ENCODE assay signal across 20 cellular contexts in the genomic region with DNA sequence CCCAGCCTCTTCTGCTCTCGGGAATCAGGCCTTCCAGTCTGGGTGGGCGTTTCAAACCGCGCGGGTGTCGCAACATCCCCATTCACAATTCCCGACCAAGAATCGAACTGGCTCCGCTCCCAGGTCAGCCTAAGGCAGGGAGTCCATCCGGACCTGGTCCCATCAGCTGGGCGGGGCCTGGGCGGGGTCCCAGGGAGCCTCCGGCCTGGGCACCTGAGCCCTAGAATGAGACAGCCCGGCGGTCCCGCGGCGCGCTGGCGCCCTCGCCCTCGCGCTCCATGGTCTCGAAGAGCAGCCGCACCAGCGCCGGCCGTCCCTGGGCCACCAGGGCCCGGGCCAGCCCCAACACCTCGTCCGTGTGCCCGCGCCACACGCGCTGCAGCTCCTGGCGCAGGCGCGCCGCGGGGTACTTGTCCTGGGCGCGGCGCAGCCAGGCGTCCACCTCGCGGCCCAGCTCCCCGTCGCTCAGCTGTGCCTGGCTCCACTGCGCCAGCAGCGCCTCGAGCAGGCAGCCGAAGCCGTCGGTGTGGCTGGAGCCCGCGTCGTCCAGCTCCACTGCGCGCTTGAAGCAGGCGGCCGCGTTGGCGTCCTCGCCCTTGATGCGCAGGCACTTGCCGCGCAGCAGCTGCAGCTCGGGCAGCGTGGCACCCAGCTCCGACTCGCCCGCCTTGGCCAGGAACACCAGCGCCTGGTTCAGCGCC. TPM values are rescaled to one million over a fixed set of nuclear protein-coding genes. Genes with fewer than 3 reads are reported as not detected.
DNase-seq lines count a peak whose midpoint lies in the region; ATAC-seq and TF ChIP-seq lines count a peak whose summit lies in the region.
"Had no signal": no experiment of that assay in that cellular context is flagged by ENCODE, and none has a peak within 500 bp of the region (broad histone marks: within the 10 kb centered on the region; RNA-seq: fewer than 3 reads in every experiment).

No MANE protein-coding gene starts in this region.

- H3K27me3 ChIP-seq in right atrium auricular region: no peaks in the 10 kb centered on the region
- peaks cover 8% of the 10 kb centered on the region for H3K27me3 ChIP-seq in SJCRH30
- H3K27me3 ChIP-seq: ascending aorta had no signal

- H3K4me3 Mint-ChIP-seq in nephron progenitor cell: no peak overlapping the region
- no peak overlapping the region for H3K4me3 Mint-ChIP-seq in activated T-helper 1 cell treated with anti-CD3 and anti-CD28 coated beads, Interleukin-12 subunit alpha, Interleukin-12 subunit beta, Interleukin-2, Interleukin-4 antibody, amounts not matched to agents 30 ng/mL and 10 ng/mL and 1 ng/mL, durations not matched to agents 14 hours and 24 hours and 36 hours
- H3K4me3 Mint-ChIP-seq: activated CD8-positive, alpha-beta T cell treated with anti-CD3 and anti-CD28 coated beads, Interleukin-2, amount 10 ng/mL, durations not matched to agents 7 days and 5 days; CD4-positive, CD25-positive, alpha-beta regulatory T cell; dendritic cell treated with granulocyte-macrophage colony-stimulating factor and Interleukin-4, amounts not matched to agents 40 ng/mL and 50 ng/mL, for 4 days had no signal

- H3K27ac ChIP-seq in right atrium auricular region: no peak overlapping the region
- no peak overlapping the region for H3K27ac ChIP-seq in SJCRH30
- H3K27ac ChIP-seq: ascending aorta had no signal

- DNase-seq in Right ventricle myocardium superior (no peak), right atrium auricular region (ENCODE audit: low spot score) (no peak), left ventricle myocardium superior (peak; percentile 35), nephron progenitor cell (peak; percentile 50), SJCRH30 (no peak), NOMO-1 treated with DMSO at 0.1 percent for 48 hours (lab: John Stamatoyannopoulos, UW; ENCODE audit: unreplicated experiment) (no peak), SHP77 (lab: John Stamatoyannopoulos, UW) (no peak)
- no peak for DNase-seq in activated T-helper 1 cell treated with anti-CD3 and anti-CD28 coated beads, Interleukin-12 subunit alpha, Interleukin-12 subunit beta, Interleukin-2, Interleukin-4 antibody, amounts not matched to agents 30 ng/mL and 10 ng/mL and 1 ng/mL, durations not matched to agents 14 hours and 24 hours and 36 hours (ENCODE audit: low spot score)
- DNase-seq: activated CD8-positive, alpha-beta T cell treated with anti-CD3 and anti-CD28 coated beads, Interleukin-2, amount 10 ng/mL, durations not matched to agents 7 days and 5 days; CD4-positive, CD25-positive, alpha-beta regulatory T cell; DND-41; hypothalamus; NCI-H1105; NCI-H226 had no signal

- peak; percentile 75 for ATAC-seq in Right ventricle myocardium superior (ENCODE audit: poor library complexity)
- ATAC-seq in left ventricle myocardium superior: peak; percentile 53
- ATAC-seq: activated CD8-positive, alpha-beta T cell treated with anti-CD3 and anti-CD28 coated beads, Interleukin-2, amount 10 ng/mL, durations not matched to agents 7 days and 5 days; SK-N-SH treated with all-trans-retinoic acid at 6 μM for 48 hours had no signal

- peaks cover 54% of the 10 kb centered on the region for H3K27me3 Mint-ChIP-seq in nephron progenitor cell (ENCODE audit: low read depth, poor library complexity)
- no peaks in the 10 kb centered on the region for H3K27me3 Mint-ChIP-seq in activated T-helper 1 cell treated with anti-CD3 and anti-CD28 coated beads, Interleukin-12 subunit alpha, Interleukin-12 subunit beta, Interleukin-2, Interleukin-4 antibody, amounts not matched to agents 30 ng/mL and 10 ng/mL and 1 ng/mL, durations not matched to agents 14 hours and 24 hours and 36 hours (ENCODE audit: insufficient read depth)
- H3K27me3 Mint-ChIP-seq: CD4-positive, CD25-positive, alpha-beta regulatory T cell; dendritic cell treated with granulocyte-macrophage colony-stimulating factor and Interleukin-4, amounts not matched to agents 40 ng/mL and 50 ng/mL, for 4 days had no signal

- H3K4me1 Mint-ChIP-seq in nephron progenitor cell: peaks cover 55% of the 10 kb centered on the region
- H3K4me1 Mint-ChIP-seq in activated T-helper 1 cell treated with anti-CD3 and anti-CD28 coated beads, Interleukin-12 subunit alpha, Interleukin-12 subunit beta, Interleukin-2, Interleukin-4 antibody, amounts not matched to agents 30 ng/mL and 10 ng/mL and 1 ng/mL, durations not matched to agents 14 hours and 24 hours and 36 hours (ENCODE audit: low read depth): no peaks in the 10 kb centered on the region
- H3K4me1 Mint-ChIP-seq: CD4-positive, CD25-positive, alpha-beta regulatory T cell had no signal

- H3K36me3 Mint-ChIP-seq in nephron progenitor cell (ENCODE audit: low read depth): no peaks in the 10 kb centered on the region
- H3K36me3 Mint-ChIP-seq in activated T-helper 1 cell treated with anti-CD3 and anti-CD28 coated beads, Interleukin-12 subunit alpha, Interleukin-12 subunit beta, Interleukin-2, Interleukin-4 antibody, amounts not matched to agents 30 ng/mL and 10 ng/mL and 1 ng/mL, durations not matched to agents 14 hours and 24 hours and 36 hours (ENCODE audit: low read depth): no peaks in the 10 kb centered on the region

- H3K36me3 ChIP-seq in right atrium auricular region (no peaks in the 10 kb centered on the region), SJCRH30 (no peaks in the 10 kb centered on the region)
- H3K36me3 ChIP-seq: ascending aorta had no signal

- H3K4me1 ChIP-seq in right atrium auricular region: peaks cover 0 to 8% of the 10 kb centered on the region in 2 donors
- no peaks in the 10 kb centered on the region for H3K4me1 ChIP-seq in SJCRH30
- H3K4me1 ChIP-seq: ascending aorta had no signal

- H3K27ac Mint-ChIP-seq in nephron progenitor cell: no peak overlapping the region
- H3K27ac Mint-ChIP-seq in activated T-helper 1 cell treated with anti-CD3 and anti-CD28 coated beads, Interleukin-12 subunit alpha, Interleukin-12 subunit beta, Interleukin-2, Interleukin-4 antibody, amounts not matched to agents 30 ng/mL and 10 ng/mL and 1 ng/mL, durations not matched to agents 14 hours and 24 hours and 36 hours: no peak overlapping the region
- H3K27ac Mint-ChIP-seq: activated CD8-positive, alpha-beta T cell treated with anti-CD3 and anti-CD28 coated beads, Interleukin-2, amount 10 ng/mL, durations not matched to agents 7 days and 5 days; activated T-helper 2 cell treated with anti-CD3 and anti-CD28 coated beads, Interferon-gamma antibody, Interleukin-2, Interleukin-4, amounts not matched to agents 10 μg/mL and 5 μg/mL and 100 μg/mL, durations not matched to agents 14 hours and 24 hours and 36 hours; CD4-positive, CD25-positive, alpha-beta regulatory T cell; dendritic cell treated with granulocyte-macrophage colony-stimulating factor and Interleukin-4, amounts not matched to agents 40 ng/mL and 50 ng/mL, for 4 days had no signal

- H3K9me3 Mint-ChIP-seq in nephron progenitor cell: no peaks in the 10 kb centered on the region
- H3K9me3 Mint-ChIP-seq in activated T-helper 1 cell treated with anti-CD3 and anti-CD28 coated beads, Interleukin-12 subunit alpha, Interleukin-12 subunit beta, Interleukin-2, Interleukin-4 antibody, amounts not matched to agents 30 ng/mL and 10 ng/mL and 1 ng/mL, durations not matched to agents 14 hours and 24 hours and 36 hours: no peaks in the 10 kb centered on the region
- H3K9me3 Mint-ChIP-seq: activated T-helper 2 cell treated with anti-CD3 and anti-CD28 coated beads, Interferon-gamma antibody, Interleukin-2, Interleukin-4, amounts not matched to agents 10 μg/mL and 5 μg/mL and 100 μg/mL, durations not matched to agents 14 hours and 24 hours and 36 hours; CD4-positive, CD25-positive, alpha-beta regulatory T cell; dendritic cell treated with granulocyte-macrophage colony-stimulating factor and Interleukin-4, amounts not matched to agents 40 ng/mL and 50 ng/mL, for 4 days had no signal

- TF ChIP-seq CTCF in right atrium auricular region (IDR thresholded peaks at IDR 0.05) (no peak), nephron progenitor cell (IDR thresholded peaks at IDR 0.05) (no peak)

- H3K4me3 ChIP-seq in right atrium auricular region (peak overlapping the region in 1 of 2 donors; percentile 17), SJCRH30 (no peak overlapping the region)
- H3K4me3 ChIP-seq: ascending aorta had no signal

- intact Hi-C loops in Right ventricle myocardium superior (cut with DNase I): no loop called here
- intact Hi-C loops in left ventricle myocardium superior (cut with micrococcal nuclease): no loop called here
- intact Hi-C loops in activated T-helper 1 cell treated with anti-CD3 and anti-CD28 coated beads, Interleukin-12 subunit alpha, Interleukin-12 subunit beta, Interleukin-2, Interleukin-4 antibody, amounts not matched to agents 30 ng/mL and 10 ng/mL and 1 ng/mL, durations not matched to agents 14 hours and 24 hours and 36 hours (cut with micrococcal nuclease): no loop called here

- H3K9me3 ChIP-seq in right atrium auricular region (no peaks in the 10 kb centered on the region), SJCRH30 (replicated peaks) (no peaks in the 10 kb centered on the region; the same call in 1 of the 2 replicates)
- H3K9me3 ChIP-seq: ascending aorta had no signal

RNA-seq across cellular contexts. Expression of a gene that starts 16.9 kb away (rescaled TPM):
- total RNA-seq in Right ventricle myocardium superior: 4.0 TPM
- 1 to 10 TPM; 3.9 to 4.0 TPM for total RNA-seq in right atrium auricular region
- total RNA-seq in left ventricle myocardium superior: 4.0 TPM
- 9.8 and 11.8 TPM in 2 replicates for total RNA-seq in SJCRH30 (2014; rRNA removed; shearing (Covaris generic))
- total RNA-seq in activated T-helper 1 cell treated with anti-CD3 and anti-CD28 coated beads, Interleukin-12 subunit alpha, Interleukin-12 subunit beta, Interleukin-2, Interleukin-4 antibody, amounts not matched to agents 30 ng/mL and 10 ng/mL and 1 ng/mL, durations not matched to agents 14 hours and 24 hours and 36 hours: 5.9 and 6.7 TPM in 2 replicates

RNA-seq across cellular contexts. Expression of a gene that starts 19.9 kb away (rescaled TPM):
- total RNA-seq in Right ventricle myocardium superior: not detected
- total RNA-seq in right atrium auricular region: under 1 TPM; 0.43 to 0.70 TPM
- 0.17 TPM for total RNA-seq in left ventricle myocardium superior
- total RNA-seq in SJCRH30 (2014; rRNA removed; shearing (Covaris generic)): not detected in 2 replicates
- 2.2 and 2.3 TPM in 2 replicates for total RNA-seq in activated T-helper 1 cell treated with anti-CD3 and anti-CD28 coated beads, Interleukin-12 subunit alpha, Interleukin-12 subunit beta, Interleukin-2, Interleukin-4 antibody, amounts not matched to agents 30 ng/mL and 10 ng/mL and 1 ng/mL, durations not matched to agents 14 hours and 24 hours and 36 hours
- total RNA-seq: ascending aorta, H4, mesenteric fat pad had no signal

Comparison
In these comparisons a context has a peak if more than half of its experiments do, and no peak if none do; other contexts are left out.
1. DNase-seq: peak in left ventricle myocardium superior (single experiment) and nephron progenitor cell (single experiment); none in Right ventricle myocardium superior (single experiment), right atrium auricular region (single experiment), SJCRH30 (0 of 2), NOMO-1 treated with DMSO at 0.1 percent for 48 hours (single experiment), activated T-helper 1 cell treated with anti-CD3 and anti-CD28 coated beads, Interleukin-12 subunit alpha, Interleukin-12 subunit beta, Interleukin-2, Interleukin-4 antibody, amounts not matched to agents 30 ng/mL and 10 ng/mL and 1 ng/mL, durations not matched to agents 14 hours and 24 hours and 36 hours (single experiment) and SHP77 (0 of 2).